13 cellular contexts compared by ENCODE assay signal in the genomic region with DNA sequence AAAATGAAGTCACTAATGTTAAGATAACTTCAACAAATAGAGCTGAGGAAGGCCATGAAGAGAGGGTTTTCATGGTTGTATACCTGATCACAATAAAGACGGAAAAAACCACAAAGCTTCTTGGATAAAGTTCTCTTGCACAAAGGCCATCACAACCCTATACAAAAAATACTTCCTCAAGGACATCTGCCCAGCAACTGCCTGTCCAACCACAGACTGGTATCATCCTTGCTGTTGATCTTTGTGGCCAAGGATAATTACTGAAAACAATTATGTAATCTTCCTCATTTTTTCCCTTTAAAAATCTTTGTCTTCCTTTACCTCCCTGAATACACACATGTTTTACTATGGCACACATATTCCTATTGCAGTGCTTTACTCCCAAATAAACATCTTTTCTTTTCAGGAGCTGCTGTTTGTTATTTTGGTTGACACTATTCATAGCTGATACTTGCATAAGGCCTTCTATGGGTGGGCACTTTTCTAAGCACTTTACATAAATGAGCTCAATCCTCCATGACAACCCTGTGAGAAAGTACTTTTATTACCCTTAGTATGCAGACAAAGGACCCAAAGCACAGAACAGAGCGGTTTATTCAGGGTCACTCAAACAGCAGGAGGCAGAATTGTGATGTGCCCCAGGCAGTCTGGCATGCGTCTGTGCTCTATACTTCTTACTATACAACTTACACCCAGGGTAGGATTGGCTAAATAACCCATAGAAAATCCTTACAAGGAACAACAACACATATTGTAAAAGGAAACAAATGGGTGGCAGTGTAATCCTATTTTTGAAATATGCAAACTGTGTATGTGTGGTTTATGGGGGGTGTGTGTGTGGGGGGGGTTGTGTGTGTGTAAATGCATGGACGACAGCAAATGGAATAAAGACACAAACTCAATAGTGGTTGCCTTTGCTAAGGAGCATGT. TPM values are rescaled to one million over a fixed set of nuclear protein-coding genes. Genes with fewer than 3 reads are reported as not detected.
DNase-seq lines count a peak whose midpoint lies in the region; ATAC-seq, FAIRE-seq and TF ChIP-seq lines count a peak whose summit lies in the region.
"Had no signal": no experiment of that assay in that cellular context is flagged by ENCODE, and none has a peak within 500 bp of the region (broad histone marks: within the 10 kb centered on the region; RNA-seq: fewer than 3 reads in every experiment).

No MANE protein-coding gene starts in this region.

- no peak overlapping the region for H2BK20ac ChIP-seq in IMR-90 (ENCODE audit: low read depth, low read length)

- H3K23ac ChIP-seq in IMR-90 (ENCODE audit: low read depth, low read length): no peak overlapping the region

- no peak overlapping the region for H2AK9ac ChIP-seq in IMR-90 (replicated peaks; ENCODE audit: low read depth, low read length, poor library complexity)

- H3K14ac ChIP-seq in IMR-90 (replicated peaks; ENCODE audit: low read depth, low read length): no peak overlapping the region

- WGBS in IMR-90 (ENCODE audit: extremely low coverage in 2 of 2, insufficient read length in 1 of 2), 2 experiments: no CpG with 5 or more reads among the region's 4 CpGs
- 68% methylated on average over 4 of the region's 4 CpGs for whole genome bisulfite sequencing in SK-N-SH (ENCODE audit: low lambda C conversion rate)

- no peak for TF ChIP-seq EP300 in SK-N-SH (IDR thresholded peaks at IDR 0.05; ENCODE audit: borderline replicate concordance in 1 of 2, low read depth in 1 of 2, low read length in 1 of 2)

- TF ChIP-seq POLR2A in IMR-90 (IDR thresholded peaks at IDR 0.05; ENCODE audit: low read depth, low read length): no peak

- H3K9me2 ChIP-seq in SK-N-SH: no peaks in the 10 kb centered on the region

- no peak overlapping the region for H3K18ac ChIP-seq in IMR-90 (ENCODE audit: low read depth, low read length)

- H3K9me3 ChIP-seq in IMR-90 (ENCODE audit: control insufficient read depth, insufficient read depth, low read length) (no peaks in the 10 kb centered on the region), mucosa of descending colon (no peaks in the 10 kb centered on the region), kidney (ENCODE audit: control insufficient read depth in 1 of 2, low read length in 2 of 2) (no peaks in the 10 kb centered on the region), SK-N-SH (no peaks in the 10 kb centered on the region)
- H3K9me3 ChIP-seq: right atrium auricular region had no signal

- H2AK5ac ChIP-seq in IMR-90 (ENCODE audit: low read depth, low read length): no peak overlapping the region

- dilution Hi-C loops in IMR-90 (cut with HindIII; ENCODE audit: low sequenced_read_pairs, unreplicated experiment): no loop called here

- H3K4me2 ChIP-seq in IMR-90 (ENCODE audit: low read depth, low read length) (no peak overlapping the region), SK-N-SH (no peak overlapping the region)

- H3K9me1 ChIP-seq in IMR-90 (ENCODE audit: insufficient read depth, low read length): no peaks in the 10 kb centered on the region

- H3F3A ChIP-seq in SK-N-SH (replicated peaks; ENCODE audit: insufficient read depth): no peaks in the 10 kb centered on the region

- H2AFZ ChIP-seq in IMR-90 (replicated peaks; ENCODE audit: low read length, poor library complexity) (no peak overlapping the region), SK-N-SH (ENCODE audit: low read depth) (no peak overlapping the region)

- intact Hi-C loops in IMR-90 (cut with micrococcal nuclease): no loop called here
- intact Hi-C loops in mucosa of descending colon (cut with DNase I, micrococcal nuclease): no loop called here
- intact Hi-C loops in kidney (cut with DNase I): no loop called here

- no peak for DNase-seq in IMR-90
- DNase-seq in NCI-H526 (lab: John Stamatoyannopoulos, UW): peak; percentile 15 to 19
- no peak for DNase-seq in WTC11 (ENCODE audit: low spot score)
- no peak for DNase-seq in mucosa of descending colon
- DNase-seq in kidney: no peak
- DNase-seq in activated T-cell treated with anti-CD3 and anti-CD28 coated beads for 4 hours: no peak
- DNase-seq in SK-N-SH: no peak
- no peak for DNase-seq in SK-N-DZ (ENCODE audit: low spot score)
- DNase-seq: activated T-cell treated with anti-CD3 and anti-CD28 coated beads, Interleukin-2, amount 50 U/mL, for 72 hours; substantia nigra had no signal

- no peak overlapping the region for H3K56ac ChIP-seq in IMR-90 (ENCODE audit: extremely low read depth, insufficient read depth, low read length)

- H3K36me3 ChIP-seq in IMR-90 (ENCODE audit: control insufficient read depth, insufficient read depth, low read length) (no peaks in the 10 kb centered on the region), mucosa of descending colon (ENCODE audit: low read depth) (no peaks in the 10 kb centered on the region), kidney (ENCODE audit: control insufficient read depth in 1 of 2, insufficient read depth in 2 of 2, low read length in 2 of 2) (no peaks in the 10 kb centered on the region), SK-N-SH (replicated peaks in 1 of 2; ENCODE audit: control insufficient read depth in 1 of 2, insufficient read depth in 2 of 2, low read length in 1 of 2) (no peaks in the 10 kb centered on the region)
- H3K36me3 ChIP-seq: right atrium auricular region had no signal

- H3K4me1 Mint-ChIP-seq in WTC11: peaks cover 19% of the 10 kb centered on the region

- H3K79me2 ChIP-seq in SK-N-SH (ENCODE audit: insufficient read depth): no peaks in the 10 kb centered on the region

- POLR2A ChIA-PET in IMR-90 (lab: Charles Lee; ENCODE audit: unreplicated experiment) (no interaction called here), WTC11 (lab: Charles Lee) (interaction anchor here (0.6 kb wide), 1 partner anchor 9 kb away, joined by 3 read pairs; no protein-coding TSS in a partner anchor), SK-N-SH (lab: Yijun Ruan, JAX) (no interaction called here)

- H4K20me1 ChIP-seq in IMR-90 (ENCODE audit: insufficient read depth, low read length): no peaks in the 10 kb centered on the region
- no peaks in the 10 kb centered on the region for H4K20me1 ChIP-seq in SK-N-SH (ENCODE audit: insufficient read depth)

- no peak overlapping the region for H4K91ac ChIP-seq in IMR-90 (ENCODE audit: insufficient read depth, low read depth, low read length)

- no peak overlapping the region for H2BK120ac ChIP-seq in IMR-90 (ENCODE audit: low read depth, low read length)

- in situ Hi-C loops in IMR-90 (cut with MboI; ENCODE audit: low sequenced_read_pairs): loop anchor here (25.0 kb wide), 1 partner anchor 938 kb away; no protein-coding TSS in a partner anchor

- H3K4me3 ChIP-seq in IMR-90 (ENCODE audit: insufficient read depth, low read depth, low read length) (no peak overlapping the region), mucosa of descending colon (no peak overlapping the region), kidney (ENCODE audit: low read length in 2 of 2) (no peak overlapping the region), SK-N-SH (ENCODE audit: low read depth in 2 of 2, low read length in 1 of 2) (no peak overlapping the region)
- H3K4me3 ChIP-seq: right atrium auricular region had no signal

- no peaks in the 10 kb centered on the region for H3K4me1 ChIP-seq in IMR-90 (ENCODE audit: control insufficient read depth, insufficient read depth, low read length)
- no peaks in the 10 kb centered on the region for H3K4me1 ChIP-seq in mucosa of descending colon (ENCODE audit: low read depth)
- H3K4me1 ChIP-seq in kidney (ENCODE audit: control insufficient read depth in 1 of 2, insufficient read depth in 1 of 2, low read depth in 1 of 2, low read length in 2 of 2): no peaks in the 10 kb centered on the region
- H3K4me1 ChIP-seq in SK-N-SH (ENCODE audit: control insufficient read depth in 1 of 2, insufficient read depth in 2 of 2, low read depth in 1 of 2, low read length in 1 of 2): no peaks in the 10 kb centered on the region
- H3K4me1 ChIP-seq: right atrium auricular region had no signal

- no peak overlapping the region for H3K27ac ChIP-seq in IMR-90 (ENCODE audit: insufficient read depth, low read length)
- no peak overlapping the region for H3K27ac ChIP-seq in kidney (ENCODE audit: low read depth in 2 of 2, low read length in 2 of 2)
- H3K27ac ChIP-seq in SK-N-SH (ENCODE audit: low read depth in 2 of 2, low read length in 1 of 2): no peak overlapping the region
- H3K27ac ChIP-seq: right atrium auricular region, VCaP had no signal

- ATAC-seq in IMR-90 (ENCODE audit: low read depth): peak; percentile 48; the same call in 1 of the 2 replicates
- ATAC-seq in WTC11: peak; percentile 79
- ATAC-seq in mucosa of descending colon: peak; percentile 44
- ATAC-seq: activated T-cell treated with anti-CD3 and anti-CD28 coated beads, Interleukin-2, amount 50 U/mL, for 72 hours had no signal

- TF ChIP-seq CTCF in IMR-90 (conservative IDR thresholded peaks at IDR 0.05; ENCODE audit: low read depth, low read length) (0 out of 2 replicates have a peak, but pooled peaks have one; percentile 5), WTC11 (IDR thresholded peaks at IDR 0.05) (no peak), mucosa of descending colon (IDR thresholded peaks at IDR 0.05) (no peak), kidney (IDR thresholded peaks at IDR 0.05; ENCODE audit: borderline replicate concordance, extremely low read depth, insufficient read depth) (no peak), SK-N-SH (IDR thresholded peaks at IDR 0.05) (no peak)

- no peak overlapping the region for H3K9ac ChIP-seq in IMR-90 (ENCODE audit: low read depth, low read length)
- H3K9ac ChIP-seq in kidney (ENCODE audit: low read length in 2 of 2): no peak overlapping the region
- H3K9ac ChIP-seq in SK-N-SH: no peak overlapping the region

- no peak overlapping the region for H3K27ac Mint-ChIP-seq in WTC11
- H3K27ac Mint-ChIP-seq: activated T-cell treated with anti-CD3 and anti-CD28 coated beads, Interleukin-2, amount 50 U/mL, for 72 hours had no signal

- 0 out of 2 replicates have a peak, but pooled peaks have one; percentile 3 for TF ChIP-seq RAD21 in IMR-90 (IDR thresholded peaks at IDR 0.05; ENCODE audit: low read length)
- no peak for TF ChIP-seq RAD21 in SK-N-SH (IDR thresholded peaks at IDR 0.05; ENCODE audit: low read length)

- no peak overlapping the region for H3K4me3 Mint-ChIP-seq in WTC11
- H3K4me3 Mint-ChIP-seq: activated T-cell treated with anti-CD3 and anti-CD28 coated beads, Interleukin-2, amount 50 U/mL, for 72 hours had no signal

- H4K5ac ChIP-seq in IMR-90 (ENCODE audit: low read depth, low read length): no peak overlapping the region

- H3K27me3 ChIP-seq in IMR-90 (ENCODE audit: control insufficient read depth, insufficient read depth, low read length) (peaks cover 1% of the 10 kb centered on the region; the same call in 1 of the 2 replicates), SK-N-SH (ENCODE audit: insufficient read depth) (no peaks in the 10 kb centered on the region)
- H3K27me3 ChIP-seq: right atrium auricular region had no signal

- no peaks in the 10 kb centered on the region for H3K9me3 Mint-ChIP-seq in WTC11
- H3K9me3 Mint-ChIP-seq: activated T-cell treated with anti-CD3 and anti-CD28 coated beads, Interleukin-2, amount 50 U/mL, for 72 hours had no signal

- H3K4ac ChIP-seq in IMR-90 (ENCODE audit: low read depth, low read length): no peak overlapping the region

- H2BK5ac ChIP-seq in IMR-90 (ENCODE audit: low read depth, low read length, poor library complexity, severe bottlenecking): no peak overlapping the region

- H3K27me3 Mint-ChIP-seq in WTC11 (ENCODE audit: low read depth): no peaks in the 10 kb centered on the region; the same call in 1 of the 2 replicates

- no peaks in the 10 kb centered on the region for H3K79me1 ChIP-seq in IMR-90 (ENCODE audit: low read depth in 1 of 2, low read length in 2 of 2)

- BruUV-seq in IMR-90 (replicated peaks; lab: Mats Ljungman, UMichigan): no TSS peak

- FAIRE-seq in kidney (lab: Jason Lieb, UNC): no peak
- FAIRE-seq: GM19239 had no signal

- H3K36me3 Mint-ChIP-seq in WTC11: no peaks in the 10 kb centered on the region

- H4K8ac ChIP-seq in IMR-90 (ENCODE audit: low read depth in 2 of 2, low read length in 2 of 2): no peak overlapping the region

- CTCF ChIA-PET in IMR-90 (lab: Yijun Ruan, JAX): interaction anchor here (1.0 kb wide), 1 partner anchor 10 kb away, joined by 5 read pairs; no protein-coding TSS in a partner anchor
- CTCF ChIA-PET in WTC11 (lab: Charles Lee): interaction anchor here (1.0 to 3.3 kb wide), 3 partner anchors 10 to 349 kb away, joined by 3 to 12 read pairs (median 3); no protein-coding TSS in a partner anchor
- CTCF ChIA-PET in SK-N-SH (lab: Yijun Ruan, JAX): interaction anchor here (0.6 to 1.7 kb wide), 2 partner anchors 9 to 10 kb away, joined by 3 to 4 read pairs; no protein-coding TSS in a partner anchor

- H2BK15ac ChIP-seq in IMR-90 (ENCODE audit: low read depth, low read length): no peak overlapping the region

RNA-seq across cellular contexts. Expression of a gene that starts 35.0 kb away (rescaled TPM):
- total RNA-seq in IMR-90 (2012; rRNA removed) (5.2 and 9.4 TPM in 2 replicates), WTC11 (2021) (17.6 to 24.0 TPM (median 21.4 TPM) in 3 replicates), mucosa of descending colon (10 to 100 TPM; 10.6 to 14.2 (median 11.0) TPM), kidney (12.1 TPM)
- polyA plus RNA-seq in IMR-90 (2012; rRNA removed) (4.0 and 6.2 TPM in 2 replicates), kidney (ENCODE audit: insufficient read depth, low read depth, low replicate concordance) (5.2 TPM), SK-N-SH (2012; rRNA removed) (4.3 and 5.7 TPM in 2 replicates)
- polyA plus RNA-seq in IMR-90 (2012; cell fraction: cytosol; rRNA removed): 0.92 and 1.0 TPM in 2 replicates
- 3.8 and 13.3 TPM in 2 replicates for polyA plus RNA-seq in IMR-90 (2012; cell fraction: nucleus; rRNA removed; ENCODE audit: low replicate concordance)
- 3.7 and 4.3 TPM in 2 replicates for polyA plus RNA-seq in SK-N-SH (2012; cell fraction: cytosol; rRNA removed)
- polyA plus RNA-seq in SK-N-SH (2012; cell fraction: nucleus; rRNA removed): 4.4 and 10.4 TPM in 2 replicates
- 12.5 and 18.0 TPM in 2 replicates for polyA plus RNA-seq in SK-N-DZ (2014; cell fraction: cytosol; rRNA removed)
- 20.2 and 22.6 TPM in 2 replicates for polyA plus RNA-seq in SK-N-DZ (2014; cell fraction: nucleus; rRNA removed)

Comparison
In these comparisons a context has a peak if more than half of its experiments do, and no peak if none do; other contexts are left out.
1. DNase-seq: peak in NCI-H526 (2 of 2); none in IMR-90 (single experiment), WTC11 (single experiment), mucosa of descending colon (0 of 3), kidney (single experiment), activated T-cell treated with anti-CD3 and anti-CD28 coated beads for 4 hours (single experiment), SK-N-SH (single experiment) and SK-N-DZ (single experiment).
2. Peak in every context shown above with its lines, with median percentiles within 50 percentile points of each other: ATAC-seq.